In the genomic region with DNA sequence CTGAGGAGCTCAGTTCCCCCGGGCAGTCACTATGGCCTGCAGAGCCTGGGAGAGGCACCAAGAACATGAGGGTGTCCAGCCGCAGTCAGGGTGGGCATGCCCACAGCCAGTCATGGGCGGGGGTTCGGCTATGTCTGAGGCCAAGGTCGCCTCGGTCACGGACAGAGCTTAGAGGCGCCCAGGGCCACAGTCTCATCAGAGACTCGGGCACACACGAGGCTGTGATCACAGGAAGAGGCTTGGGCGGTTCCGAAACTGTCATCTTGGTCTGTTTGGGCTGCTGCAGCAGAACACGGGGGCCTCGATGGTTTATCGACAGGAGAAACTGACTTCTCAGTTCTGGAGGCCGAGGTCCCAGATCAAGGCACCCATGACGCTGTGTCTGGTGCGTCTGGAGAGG, we compare ENCODE assay signal across 1 cellular context.
TF ChIP-seq lines count a peak whose summit lies in the region.

No MANE protein-coding gene starts in this region.

TF ChIP-seq in H1, 55 proteins besides CTCF, POLR2A, EP300 and RAD21:
- no peak for TF ChIP-seq CHD1 (IDR thresholded peaks at IDR 0.05; ENCODE audit: low read depth, low read length)
- no peak for TF ChIP-seq SIRT6 (IDR thresholded peaks at IDR 0.05; ENCODE audit: low read length)
- TF ChIP-seq RFX5 (IDR thresholded peaks at IDR 0.05; ENCODE audit: borderline replicate concordance, low read depth, low read length) = no peak
- no peak for TF ChIP-seq GABPA (IDR thresholded peaks at IDR 0.05; ENCODE audit: borderline replicate concordance, insufficient read depth, low read length)
- TF ChIP-seq PHF8 (conservative IDR thresholded peaks at IDR 0.05; ENCODE audit: low read depth, low read length) = no peak
- no peak for TF ChIP-seq TAF1 (IDR thresholded peaks at IDR 0.05; ENCODE audit: low read depth, low read length)
- no peak for TF ChIP-seq CHD2 (IDR thresholded peaks at IDR 0.05; ENCODE audit: low read length)
- no peak for TF ChIP-seq MAFK (IDR thresholded peaks at IDR 0.05; ENCODE audit: low read depth, low read length)
- TF ChIP-seq TBP (IDR thresholded peaks at IDR 0.05; ENCODE audit: low read depth, low read length) = no peak
- TF ChIP-seq KDM1A (IDR thresholded peaks at IDR 0.05; ENCODE audit: borderline replicate concordance, low read length) = no peak
- TF ChIP-seq BCL11A (IDR thresholded peaks at IDR 0.05; ENCODE audit: low read depth in 2 of 2, low read length in 2 of 2) = no peak
- TF ChIP-seq EZH2 (IDR thresholded peaks at IDR 0.05; ENCODE audit: low read depth, low read length, severe bottlenecking) = no peak
- no peak for TF ChIP-seq SP4 (IDR thresholded peaks at IDR 0.05; ENCODE audit: low read length)
- TF ChIP-seq, protein P1, sequence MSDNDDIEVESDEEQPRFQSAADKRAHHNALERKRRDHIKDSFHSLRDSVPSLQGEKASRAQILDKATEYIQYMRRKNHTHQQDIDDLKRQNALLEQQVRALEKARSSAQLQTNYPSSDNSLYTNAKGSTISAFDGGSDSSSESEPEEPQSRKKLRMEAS (IDR thresholded peaks at IDR 0.05) = no peak
- TF ChIP-seq ASH2L (IDR thresholded peaks at IDR 0.05; ENCODE audit: low read length) = no peak
- no peak for TF ChIP-seq POLR2AphosphoS5 (IDR thresholded peaks at IDR 0.05; ENCODE audit: low read depth, low read length)
- no peak for TF ChIP-seq SRF (IDR thresholded peaks at IDR 0.05; ENCODE audit: low read depth, low read length)
- TF ChIP-seq, protein P2, sequence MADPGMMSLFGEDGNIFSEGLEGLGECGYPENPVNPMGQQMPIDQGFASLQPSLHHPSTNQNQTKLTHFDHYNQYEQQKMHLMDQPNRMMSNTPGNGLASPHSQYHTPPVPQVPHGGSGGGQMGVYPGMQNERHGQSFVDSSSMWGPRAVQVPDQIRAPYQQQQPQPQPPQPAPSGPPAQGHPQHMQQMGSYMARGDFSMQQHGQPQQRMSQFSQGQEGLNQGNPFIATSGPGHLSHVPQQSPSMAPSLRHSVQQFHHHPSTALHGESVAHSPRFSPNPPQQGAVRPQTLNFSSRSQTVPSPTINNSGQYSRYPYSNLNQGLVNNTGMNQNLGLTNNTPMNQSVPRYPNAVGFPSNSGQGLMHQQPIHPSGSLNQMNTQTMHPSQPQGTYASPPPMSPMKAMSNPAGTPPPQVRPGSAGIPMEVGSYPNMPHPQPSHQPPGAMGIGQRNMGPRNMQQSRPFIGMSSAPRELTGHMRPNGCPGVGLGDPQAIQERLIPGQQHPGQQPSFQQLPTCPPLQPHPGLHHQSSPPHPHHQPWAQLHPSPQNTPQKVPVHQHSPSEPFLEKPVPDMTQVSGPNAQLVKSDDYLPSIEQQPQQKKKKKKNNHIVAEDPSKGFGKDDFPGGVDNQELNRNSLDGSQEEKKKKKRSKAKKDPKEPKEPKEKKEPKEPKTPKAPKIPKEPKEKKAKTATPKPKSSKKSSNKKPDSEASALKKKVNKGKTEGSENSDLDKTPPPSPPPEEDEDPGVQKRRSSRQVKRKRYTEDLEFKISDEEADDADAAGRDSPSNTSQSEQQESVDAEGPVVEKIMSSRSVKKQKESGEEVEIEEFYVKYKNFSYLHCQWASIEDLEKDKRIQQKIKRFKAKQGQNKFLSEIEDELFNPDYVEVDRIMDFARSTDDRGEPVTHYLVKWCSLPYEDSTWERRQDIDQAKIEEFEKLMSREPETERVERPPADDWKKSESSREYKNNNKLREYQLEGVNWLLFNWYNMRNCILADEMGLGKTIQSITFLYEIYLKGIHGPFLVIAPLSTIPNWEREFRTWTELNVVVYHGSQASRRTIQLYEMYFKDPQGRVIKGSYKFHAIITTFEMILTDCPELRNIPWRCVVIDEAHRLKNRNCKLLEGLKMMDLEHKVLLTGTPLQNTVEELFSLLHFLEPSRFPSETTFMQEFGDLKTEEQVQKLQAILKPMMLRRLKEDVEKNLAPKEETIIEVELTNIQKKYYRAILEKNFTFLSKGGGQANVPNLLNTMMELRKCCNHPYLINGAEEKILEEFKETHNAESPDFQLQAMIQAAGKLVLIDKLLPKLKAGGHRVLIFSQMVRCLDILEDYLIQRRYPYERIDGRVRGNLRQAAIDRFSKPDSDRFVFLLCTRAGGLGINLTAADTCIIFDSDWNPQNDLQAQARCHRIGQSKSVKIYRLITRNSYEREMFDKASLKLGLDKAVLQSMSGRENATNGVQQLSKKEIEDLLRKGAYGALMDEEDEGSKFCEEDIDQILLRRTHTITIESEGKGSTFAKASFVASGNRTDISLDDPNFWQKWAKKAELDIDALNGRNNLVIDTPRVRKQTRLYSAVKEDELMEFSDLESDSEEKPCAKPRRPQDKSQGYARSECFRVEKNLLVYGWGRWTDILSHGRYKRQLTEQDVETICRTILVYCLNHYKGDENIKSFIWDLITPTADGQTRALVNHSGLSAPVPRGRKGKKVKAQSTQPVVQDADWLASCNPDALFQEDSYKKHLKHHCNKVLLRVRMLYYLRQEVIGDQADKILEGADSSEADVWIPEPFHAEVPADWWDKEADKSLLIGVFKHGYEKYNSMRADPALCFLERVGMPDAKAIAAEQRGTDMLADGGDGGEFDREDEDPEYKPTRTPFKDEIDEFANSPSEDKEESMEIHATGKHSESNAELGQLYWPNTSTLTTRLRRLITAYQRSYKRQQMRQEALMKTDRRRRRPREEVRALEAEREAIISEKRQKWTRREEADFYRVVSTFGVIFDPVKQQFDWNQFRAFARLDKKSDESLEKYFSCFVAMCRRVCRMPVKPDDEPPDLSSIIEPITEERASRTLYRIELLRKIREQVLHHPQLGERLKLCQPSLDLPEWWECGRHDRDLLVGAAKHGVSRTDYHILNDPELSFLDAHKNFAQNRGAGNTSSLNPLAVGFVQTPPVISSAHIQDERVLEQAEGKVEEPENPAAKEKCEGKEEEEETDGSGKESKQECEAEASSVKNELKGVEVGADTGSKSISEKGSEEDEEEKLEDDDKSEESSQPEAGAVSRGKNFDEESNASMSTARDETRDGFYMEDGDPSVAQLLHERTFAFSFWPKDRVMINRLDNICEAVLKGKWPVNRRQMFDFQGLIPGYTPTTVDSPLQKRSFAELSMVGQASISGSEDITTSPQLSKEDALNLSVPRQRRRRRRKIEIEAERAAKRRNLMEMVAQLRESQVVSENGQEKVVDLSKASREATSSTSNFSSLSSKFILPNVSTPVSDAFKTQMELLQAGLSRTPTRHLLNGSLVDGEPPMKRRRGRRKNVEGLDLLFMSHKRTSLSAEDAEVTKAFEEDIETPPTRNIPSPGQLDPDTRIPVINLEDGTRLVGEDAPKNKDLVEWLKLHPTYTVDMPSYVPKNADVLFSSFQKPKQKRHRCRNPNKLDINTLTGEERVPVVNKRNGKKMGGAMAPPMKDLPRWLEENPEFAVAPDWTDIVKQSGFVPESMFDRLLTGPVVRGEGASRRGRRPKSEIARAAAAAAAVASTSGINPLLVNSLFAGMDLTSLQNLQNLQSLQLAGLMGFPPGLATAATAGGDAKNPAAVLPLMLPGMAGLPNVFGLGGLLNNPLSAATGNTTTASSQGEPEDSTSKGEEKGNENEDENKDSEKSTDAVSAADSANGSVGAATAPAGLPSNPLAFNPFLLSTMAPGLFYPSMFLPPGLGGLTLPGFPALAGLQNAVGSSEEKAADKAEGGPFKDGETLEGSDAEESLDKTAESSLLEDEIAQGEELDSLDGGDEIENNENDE (IDR thresholded peaks at IDR 0.05; ENCODE audit: insufficient replicate concordance, low read length) = no peak
- TF ChIP-seq KDM4A (IDR thresholded peaks at IDR 0.05; ENCODE audit: low read depth, low read length, severe bottlenecking) = no peak
